ENCODE assay signal across 2 cellular contexts in the genomic region with DNA sequence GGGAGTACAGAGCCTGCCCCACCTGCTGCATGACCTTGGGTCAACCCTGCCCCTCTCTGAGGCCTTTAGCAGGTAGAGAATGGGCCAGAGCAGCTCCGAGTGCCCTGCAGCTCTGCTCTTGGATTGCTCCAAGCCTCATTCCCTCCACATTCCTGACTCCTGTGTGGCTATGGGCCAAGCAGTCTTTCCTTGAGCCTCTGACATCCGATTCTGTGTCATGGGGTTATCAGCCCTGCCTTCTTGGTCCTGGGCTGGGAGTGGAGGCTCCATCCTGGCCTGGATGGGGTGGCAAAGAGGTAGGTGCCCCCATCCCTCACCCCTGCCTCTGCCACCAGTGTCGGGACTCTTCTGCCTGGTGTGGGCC.
TF ChIP-seq lines count a peak whose summit lies in the region.

No MANE protein-coding gene starts in this region.

TF ChIP-seq in HCT116, 20 proteins besides CTCF, POLR2A, EP300 and RAD21:
- TF ChIP-seq ZNF274 (IDR thresholded peaks at IDR 0.05; ENCODE audit: low read depth, low read length) (no peak), TCF7L2 (IDR thresholded peaks at IDR 0.05; ENCODE audit: borderline replicate concordance, extremely low read depth, insufficient read depth, insufficient read length) (no peak), ELF1 (IDR thresholded peaks at IDR 0.05; ENCODE audit: borderline replicate concordance, low read depth) (no peak), ZBTB33 (IDR thresholded peaks at IDR 0.05; ENCODE audit: extremely low read depth, insufficient replicate concordance, low read length) (no peak), EZH2phosphoT487 (IDR thresholded peaks at IDR 0.05; ENCODE audit: borderline replicate concordance) (no peak), CEBPB (IDR thresholded peaks at IDR 0.05; ENCODE audit: low read depth) (no peak), EZH2 (IDR thresholded peaks at IDR 0.05) (no peak), ZFX (IDR thresholded peaks at IDR 0.05) (no peak), SRF (IDR thresholded peaks at IDR 0.05; ENCODE audit: low read depth) (no peak), SP1 (IDR thresholded peaks at IDR 0.05; ENCODE audit: low read depth) (no peak), EGR1 (IDR thresholded peaks at IDR 0.05; ENCODE audit: low read depth) (no peak), CBX3 (IDR thresholded peaks at IDR 0.05; ENCODE audit: low read depth) (no peak), POLR2AphosphoS5 (IDR thresholded peaks at IDR 0.05; ENCODE audit: low read depth, low read length) (no peak), JUND (IDR thresholded peaks at IDR 0.05) (no peak), YY1 (IDR thresholded peaks at IDR 0.05; ENCODE audit: extremely low read depth, insufficient replicate concordance, low read depth, low read length) (no peak), SIN3A (IDR thresholded peaks at IDR 0.05; ENCODE audit: low read depth) (no peak)
- TF ChIP-seq, protein P1, sequence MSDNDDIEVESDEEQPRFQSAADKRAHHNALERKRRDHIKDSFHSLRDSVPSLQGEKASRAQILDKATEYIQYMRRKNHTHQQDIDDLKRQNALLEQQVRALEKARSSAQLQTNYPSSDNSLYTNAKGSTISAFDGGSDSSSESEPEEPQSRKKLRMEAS (IDR thresholded peaks at IDR 0.05) = no peak
- TF ChIP-seq, protein P2, sequence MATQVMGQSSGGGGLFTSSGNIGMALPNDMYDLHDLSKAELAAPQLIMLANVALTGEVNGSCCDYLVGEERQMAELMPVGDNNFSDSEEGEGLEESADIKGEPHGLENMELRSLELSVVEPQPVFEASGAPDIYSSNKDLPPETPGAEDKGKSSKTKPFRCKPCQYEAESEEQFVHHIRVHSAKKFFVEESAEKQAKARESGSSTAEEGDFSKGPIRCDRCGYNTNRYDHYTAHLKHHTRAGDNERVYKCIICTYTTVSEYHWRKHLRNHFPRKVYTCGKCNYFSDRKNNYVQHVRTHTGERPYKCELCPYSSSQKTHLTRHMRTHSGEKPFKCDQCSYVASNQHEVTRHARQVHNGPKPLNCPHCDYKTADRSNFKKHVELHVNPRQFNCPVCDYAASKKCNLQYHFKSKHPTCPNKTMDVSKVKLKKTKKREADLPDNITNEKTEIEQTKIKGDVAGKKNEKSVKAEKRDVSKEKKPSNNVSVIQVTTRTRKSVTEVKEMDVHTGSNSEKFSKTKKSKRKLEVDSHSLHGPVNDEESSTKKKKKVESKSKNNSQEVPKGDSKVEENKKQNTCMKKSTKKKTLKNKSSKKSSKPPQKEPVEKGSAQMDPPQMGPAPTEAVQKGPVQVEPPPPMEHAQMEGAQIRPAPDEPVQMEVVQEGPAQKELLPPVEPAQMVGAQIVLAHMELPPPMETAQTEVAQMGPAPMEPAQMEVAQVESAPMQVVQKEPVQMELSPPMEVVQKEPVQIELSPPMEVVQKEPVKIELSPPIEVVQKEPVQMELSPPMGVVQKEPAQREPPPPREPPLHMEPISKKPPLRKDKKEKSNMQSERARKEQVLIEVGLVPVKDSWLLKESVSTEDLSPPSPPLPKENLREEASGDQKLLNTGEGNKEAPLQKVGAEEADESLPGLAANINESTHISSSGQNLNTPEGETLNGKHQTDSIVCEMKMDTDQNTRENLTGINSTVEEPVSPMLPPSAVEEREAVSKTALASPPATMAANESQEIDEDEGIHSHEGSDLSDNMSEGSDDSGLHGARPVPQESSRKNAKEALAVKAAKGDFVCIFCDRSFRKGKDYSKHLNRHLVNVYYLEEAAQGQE (IDR thresholded peaks at IDR 0.05; ENCODE audit: low read depth) = no peak
- TF ChIP-seq, protein P3, sequence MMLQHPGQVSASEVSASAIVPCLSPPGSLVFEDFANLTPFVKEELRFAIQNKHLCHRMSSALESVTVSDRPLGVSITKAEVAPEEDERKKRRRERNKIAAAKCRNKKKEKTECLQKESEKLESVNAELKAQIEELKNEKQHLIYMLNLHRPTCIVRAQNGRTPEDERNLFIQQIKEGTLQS (IDR thresholded peaks at IDR 0.05) = no peak
TF ChIP-seq in HCT116: peak in this region for 0.

TF ChIP-seq in H1, 55 proteins besides CTCF, POLR2A, EP300 and RAD21:
- TF ChIP-seq TAF7 (optimal IDR thresholded peaks at IDR 0.05; ENCODE audit: borderline replicate concordance, low read depth, low read length) (no peak), BRCA1 (IDR thresholded peaks at IDR 0.05; ENCODE audit: low read depth, low read length) (no peak), CEBPB (IDR thresholded peaks at IDR 0.05; ENCODE audit: low read depth, low read length) (no peak), SIN3A (conservative IDR thresholded peaks at IDR 0.05 in 1 of 2, IDR thresholded peaks at IDR 0.05 in 1 of 2; ENCODE audit: low read depth in 1 of 2, low read length in 2 of 2) (no peak), NANOG (IDR thresholded peaks at IDR 0.05; ENCODE audit: insufficient read depth, low read depth, low read length, poor library complexity, severe bottlenecking) (no peak), BACH1 (IDR thresholded peaks at IDR 0.05; ENCODE audit: low read length) (no peak), CREB1 (IDR thresholded peaks at IDR 0.05) (no peak), TAF1 (IDR thresholded peaks at IDR 0.05; ENCODE audit: low read depth, low read length) (no peak), RNF2 (IDR thresholded peaks at IDR 0.05; ENCODE audit: borderline replicate concordance, low read depth, low read length, missing control alignments, poor library complexity, severe bottlenecking) (no peak), TCF12 (IDR thresholded peaks at IDR 0.05; ENCODE audit: low read depth, low read length) (no peak), SIX5 (IDR thresholded peaks at IDR 0.05; ENCODE audit: low read depth, low read length) (no peak), CHD1 (IDR thresholded peaks at IDR 0.05; ENCODE audit: low read depth, low read length) (no peak), E2F6 (IDR thresholded peaks at IDR 0.05) (no peak), SAP30 (IDR thresholded peaks at IDR 0.05; ENCODE audit: insufficient read depth, insufficient replicate concordance, low read length) (no peak), FOSL1 (IDR thresholded peaks at IDR 0.05; ENCODE audit: insufficient read depth, low read depth, low read length) (no peak)
- TF ChIP-seq, protein P4, sequence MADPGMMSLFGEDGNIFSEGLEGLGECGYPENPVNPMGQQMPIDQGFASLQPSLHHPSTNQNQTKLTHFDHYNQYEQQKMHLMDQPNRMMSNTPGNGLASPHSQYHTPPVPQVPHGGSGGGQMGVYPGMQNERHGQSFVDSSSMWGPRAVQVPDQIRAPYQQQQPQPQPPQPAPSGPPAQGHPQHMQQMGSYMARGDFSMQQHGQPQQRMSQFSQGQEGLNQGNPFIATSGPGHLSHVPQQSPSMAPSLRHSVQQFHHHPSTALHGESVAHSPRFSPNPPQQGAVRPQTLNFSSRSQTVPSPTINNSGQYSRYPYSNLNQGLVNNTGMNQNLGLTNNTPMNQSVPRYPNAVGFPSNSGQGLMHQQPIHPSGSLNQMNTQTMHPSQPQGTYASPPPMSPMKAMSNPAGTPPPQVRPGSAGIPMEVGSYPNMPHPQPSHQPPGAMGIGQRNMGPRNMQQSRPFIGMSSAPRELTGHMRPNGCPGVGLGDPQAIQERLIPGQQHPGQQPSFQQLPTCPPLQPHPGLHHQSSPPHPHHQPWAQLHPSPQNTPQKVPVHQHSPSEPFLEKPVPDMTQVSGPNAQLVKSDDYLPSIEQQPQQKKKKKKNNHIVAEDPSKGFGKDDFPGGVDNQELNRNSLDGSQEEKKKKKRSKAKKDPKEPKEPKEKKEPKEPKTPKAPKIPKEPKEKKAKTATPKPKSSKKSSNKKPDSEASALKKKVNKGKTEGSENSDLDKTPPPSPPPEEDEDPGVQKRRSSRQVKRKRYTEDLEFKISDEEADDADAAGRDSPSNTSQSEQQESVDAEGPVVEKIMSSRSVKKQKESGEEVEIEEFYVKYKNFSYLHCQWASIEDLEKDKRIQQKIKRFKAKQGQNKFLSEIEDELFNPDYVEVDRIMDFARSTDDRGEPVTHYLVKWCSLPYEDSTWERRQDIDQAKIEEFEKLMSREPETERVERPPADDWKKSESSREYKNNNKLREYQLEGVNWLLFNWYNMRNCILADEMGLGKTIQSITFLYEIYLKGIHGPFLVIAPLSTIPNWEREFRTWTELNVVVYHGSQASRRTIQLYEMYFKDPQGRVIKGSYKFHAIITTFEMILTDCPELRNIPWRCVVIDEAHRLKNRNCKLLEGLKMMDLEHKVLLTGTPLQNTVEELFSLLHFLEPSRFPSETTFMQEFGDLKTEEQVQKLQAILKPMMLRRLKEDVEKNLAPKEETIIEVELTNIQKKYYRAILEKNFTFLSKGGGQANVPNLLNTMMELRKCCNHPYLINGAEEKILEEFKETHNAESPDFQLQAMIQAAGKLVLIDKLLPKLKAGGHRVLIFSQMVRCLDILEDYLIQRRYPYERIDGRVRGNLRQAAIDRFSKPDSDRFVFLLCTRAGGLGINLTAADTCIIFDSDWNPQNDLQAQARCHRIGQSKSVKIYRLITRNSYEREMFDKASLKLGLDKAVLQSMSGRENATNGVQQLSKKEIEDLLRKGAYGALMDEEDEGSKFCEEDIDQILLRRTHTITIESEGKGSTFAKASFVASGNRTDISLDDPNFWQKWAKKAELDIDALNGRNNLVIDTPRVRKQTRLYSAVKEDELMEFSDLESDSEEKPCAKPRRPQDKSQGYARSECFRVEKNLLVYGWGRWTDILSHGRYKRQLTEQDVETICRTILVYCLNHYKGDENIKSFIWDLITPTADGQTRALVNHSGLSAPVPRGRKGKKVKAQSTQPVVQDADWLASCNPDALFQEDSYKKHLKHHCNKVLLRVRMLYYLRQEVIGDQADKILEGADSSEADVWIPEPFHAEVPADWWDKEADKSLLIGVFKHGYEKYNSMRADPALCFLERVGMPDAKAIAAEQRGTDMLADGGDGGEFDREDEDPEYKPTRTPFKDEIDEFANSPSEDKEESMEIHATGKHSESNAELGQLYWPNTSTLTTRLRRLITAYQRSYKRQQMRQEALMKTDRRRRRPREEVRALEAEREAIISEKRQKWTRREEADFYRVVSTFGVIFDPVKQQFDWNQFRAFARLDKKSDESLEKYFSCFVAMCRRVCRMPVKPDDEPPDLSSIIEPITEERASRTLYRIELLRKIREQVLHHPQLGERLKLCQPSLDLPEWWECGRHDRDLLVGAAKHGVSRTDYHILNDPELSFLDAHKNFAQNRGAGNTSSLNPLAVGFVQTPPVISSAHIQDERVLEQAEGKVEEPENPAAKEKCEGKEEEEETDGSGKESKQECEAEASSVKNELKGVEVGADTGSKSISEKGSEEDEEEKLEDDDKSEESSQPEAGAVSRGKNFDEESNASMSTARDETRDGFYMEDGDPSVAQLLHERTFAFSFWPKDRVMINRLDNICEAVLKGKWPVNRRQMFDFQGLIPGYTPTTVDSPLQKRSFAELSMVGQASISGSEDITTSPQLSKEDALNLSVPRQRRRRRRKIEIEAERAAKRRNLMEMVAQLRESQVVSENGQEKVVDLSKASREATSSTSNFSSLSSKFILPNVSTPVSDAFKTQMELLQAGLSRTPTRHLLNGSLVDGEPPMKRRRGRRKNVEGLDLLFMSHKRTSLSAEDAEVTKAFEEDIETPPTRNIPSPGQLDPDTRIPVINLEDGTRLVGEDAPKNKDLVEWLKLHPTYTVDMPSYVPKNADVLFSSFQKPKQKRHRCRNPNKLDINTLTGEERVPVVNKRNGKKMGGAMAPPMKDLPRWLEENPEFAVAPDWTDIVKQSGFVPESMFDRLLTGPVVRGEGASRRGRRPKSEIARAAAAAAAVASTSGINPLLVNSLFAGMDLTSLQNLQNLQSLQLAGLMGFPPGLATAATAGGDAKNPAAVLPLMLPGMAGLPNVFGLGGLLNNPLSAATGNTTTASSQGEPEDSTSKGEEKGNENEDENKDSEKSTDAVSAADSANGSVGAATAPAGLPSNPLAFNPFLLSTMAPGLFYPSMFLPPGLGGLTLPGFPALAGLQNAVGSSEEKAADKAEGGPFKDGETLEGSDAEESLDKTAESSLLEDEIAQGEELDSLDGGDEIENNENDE (IDR thresholded peaks at IDR 0.05; ENCODE audit: insufficient replicate concordance, low read length) = no peak
